In the genomic region with DNA sequence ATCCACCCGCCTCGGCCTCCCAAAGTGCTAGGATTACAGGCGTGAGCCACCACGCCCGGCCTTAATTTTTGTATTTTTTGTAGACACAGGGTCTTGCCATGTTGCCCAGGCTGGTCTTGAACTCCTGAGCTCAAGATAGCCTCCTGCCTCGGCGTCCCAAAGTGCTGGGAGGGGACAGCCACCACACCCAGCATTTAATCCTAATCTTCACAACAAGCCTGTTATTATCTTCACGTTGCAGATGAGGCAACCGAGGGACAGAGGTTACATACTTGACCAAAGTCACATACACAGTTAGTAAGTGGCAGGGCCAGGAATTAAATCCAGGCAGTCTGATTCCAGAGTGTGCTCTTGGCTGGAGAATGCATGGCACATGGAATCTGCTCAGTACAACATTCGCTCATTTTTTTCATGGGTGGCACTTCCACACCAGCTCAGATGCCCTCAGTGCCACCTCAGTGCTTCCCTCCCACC, we compare ENCODE assay signal across 1 cellular context.
A peak's percentile ranks its signal among the peaks of the same experiment; 100 is the strongest.
TF ChIP-seq lines count a peak whose summit lies in the region.

No MANE protein-coding gene starts in this region.

TF ChIP-seq in HepG2, 621 proteins besides CTCF, POLR2A, EP300 and RAD21 (continued from another document):
- TF ChIP-seq, protein P1, sequence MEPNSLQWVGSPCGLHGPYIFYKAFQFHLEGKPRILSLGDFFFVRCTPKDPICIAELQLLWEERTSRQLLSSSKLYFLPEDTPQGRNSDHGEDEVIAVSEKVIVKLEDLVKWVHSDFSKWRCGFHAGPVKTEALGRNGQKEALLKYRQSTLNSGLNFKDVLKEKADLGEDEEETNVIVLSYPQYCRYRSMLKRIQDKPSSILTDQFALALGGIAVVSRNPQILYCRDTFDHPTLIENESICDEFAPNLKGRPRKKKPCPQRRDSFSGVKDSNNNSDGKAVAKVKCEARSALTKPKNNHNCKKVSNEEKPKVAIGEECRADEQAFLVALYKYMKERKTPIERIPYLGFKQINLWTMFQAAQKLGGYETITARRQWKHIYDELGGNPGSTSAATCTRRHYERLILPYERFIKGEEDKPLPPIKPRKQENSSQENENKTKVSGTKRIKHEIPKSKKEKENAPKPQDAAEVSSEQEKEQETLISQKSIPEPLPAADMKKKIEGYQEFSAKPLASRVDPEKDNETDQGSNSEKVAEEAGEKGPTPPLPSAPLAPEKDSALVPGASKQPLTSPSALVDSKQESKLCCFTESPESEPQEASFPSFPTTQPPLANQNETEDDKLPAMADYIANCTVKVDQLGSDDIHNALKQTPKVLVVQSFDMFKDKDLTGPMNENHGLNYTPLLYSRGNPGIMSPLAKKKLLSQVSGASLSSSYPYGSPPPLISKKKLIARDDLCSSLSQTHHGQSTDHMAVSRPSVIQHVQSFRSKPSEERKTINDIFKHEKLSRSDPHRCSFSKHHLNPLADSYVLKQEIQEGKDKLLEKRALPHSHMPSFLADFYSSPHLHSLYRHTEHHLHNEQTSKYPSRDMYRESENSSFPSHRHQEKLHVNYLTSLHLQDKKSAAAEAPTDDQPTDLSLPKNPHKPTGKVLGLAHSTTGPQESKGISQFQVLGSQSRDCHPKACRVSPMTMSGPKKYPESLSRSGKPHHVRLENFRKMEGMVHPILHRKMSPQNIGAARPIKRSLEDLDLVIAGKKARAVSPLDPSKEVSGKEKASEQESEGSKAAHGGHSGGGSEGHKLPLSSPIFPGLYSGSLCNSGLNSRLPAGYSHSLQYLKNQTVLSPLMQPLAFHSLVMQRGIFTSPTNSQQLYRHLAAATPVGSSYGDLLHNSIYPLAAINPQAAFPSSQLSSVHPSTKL (CRISPR knock-in tag; IDR thresholded peaks at IDR 0.05): peak; percentile 36; the same call in 1 of the 2 replicates
- TF ChIP-seq HDAC2 (CRISPR knock-in tag; IDR thresholded peaks at IDR 0.05): 0 out of 2 replicates have a peak, but pooled peaks have one; percentile 29
- no peak for TF ChIP-seq HNRNPK (IDR thresholded peaks at IDR 0.05; ENCODE audit: low read depth, low read length, poor library complexity, severe bottlenecking)
- no peak for TF ChIP-seq ATF7 (IDR thresholded peaks at IDR 0.05)
- TF ChIP-seq ATF7 (CRISPR knock-in tag; IDR thresholded peaks at IDR 0.05): no peak
- TF ChIP-seq MNT (IDR thresholded peaks at IDR 0.05): no peak
- TF ChIP-seq ATF7-NPFF (CRISPR knock-in tag; IDR thresholded peaks at IDR 0.05; ENCODE audit: low read depth): no peak
- TF ChIP-seq ZBTB3 (CRISPR knock-in tag; IDR thresholded peaks at IDR 0.05; ENCODE audit: borderline replicate concordance, low read depth): no peak
- TF ChIP-seq NR2F6 (IDR thresholded peaks at IDR 0.05): peak; percentile 29; the same call in 1 of the 2 replicates
- TF ChIP-seq NR2F6 (CRISPR knock-in tag; IDR thresholded peaks at IDR 0.05): peak; percentile 49
- TF ChIP-seq TBX3 (IDR thresholded peaks at IDR 0.05; ENCODE audit: borderline replicate concordance): no peak
- TF ChIP-seq ZNF468 (CRISPR knock-in tag; IDR thresholded peaks at IDR 0.05): no peak
- TF ChIP-seq ZNF639 (CRISPR knock-in tag; conservative IDR thresholded peaks at IDR 0.05): no peak
- TF ChIP-seq HIVEP1 (CRISPR knock-in tag; IDR thresholded peaks at IDR 0.05): no peak
